In genomic region chr12:89846473-89846872, GRCh38 we compare ENCODE assay signal across 19 cellular contexts.
DNase-seq lines count a peak whose midpoint lies in the region; ATAC-seq and TF ChIP-seq lines count a peak whose summit lies in the region.
"Had no signal": no experiment of that assay in that cellular context is flagged by ENCODE, and none has a peak within 500 bp of the region (broad histone marks: within the 10 kb centered on the region; RNA-seq: fewer than 3 reads in every experiment).

No MANE protein-coding gene starts in this region.

- no peaks in the 10 kb centered on the region for H3K9me3 ChIP-seq in neural progenitor cell (ENCODE audit: low read depth)
- H3K9me3 ChIP-seq: Caco-2, HAP-1, SK-N-SH had no signal

- TF ChIP-seq CTCF in neural progenitor cell (IDR thresholded peaks at IDR 0.05) = no peak

- H3K27ac Mint-ChIP-seq in neural progenitor cell = no peak overlapping the region
- H3K27ac Mint-ChIP-seq: CD4-positive, alpha-beta T cell; T-helper 1 cell treated with Interleukin-12 subunit alpha and Interleukin-12 subunit beta and Interleukin-4 antibody, amounts not matched to agents 30 μg/mL and 1 μg/mL, for 36 hours had no signal

- H3K4me3 ChIP-seq in neural progenitor cell = no peak overlapping the region
- H3K4me3 ChIP-seq: GM23248, HAP-1 had no signal

- no peaks in the 10 kb centered on the region for H4K20me1 ChIP-seq in neural progenitor cell (ENCODE audit: low read depth)

- no peak for ATAC-seq in activated T-cell treated with anti-CD3 and anti-CD28 coated beads, Interleukin-2, amount 50 U/mL, for 4 hours

- no peak overlapping the region for H3K4me3 Mint-ChIP-seq in neural progenitor cell
- no peak overlapping the region for H3K4me3 Mint-ChIP-seq in activated T-cell treated with anti-CD3 and anti-CD28 coated beads, Interleukin-2, amount 50 U/mL, for 4 hours
- H3K4me3 Mint-ChIP-seq: CD4-positive, alpha-beta T cell; T-helper 1 cell treated with Interleukin-12 subunit alpha and Interleukin-12 subunit beta and Interleukin-4 antibody, amounts not matched to agents 30 μg/mL and 1 μg/mL, for 36 hours had no signal

- H3K27me3 Mint-ChIP-seq in neural progenitor cell (ENCODE audit: insufficient read depth, low read depth) = peaks cover 3% of the 10 kb centered on the region
- H3K27me3 Mint-ChIP-seq in activated T-cell treated with anti-CD3 and anti-CD28 coated beads, Interleukin-2, amount 50 U/mL, for 4 hours (ENCODE audit: low read depth) = no peaks in the 10 kb centered on the region
- H3K27me3 Mint-ChIP-seq: CD4-positive, alpha-beta T cell had no signal

- no peaks in the 10 kb centered on the region for H3K27me3 ChIP-seq in neural progenitor cell

- H3K9ac ChIP-seq in neural progenitor cell = no peak overlapping the region
- H3K9ac ChIP-seq: GM23248, SK-N-SH had no signal

- no peaks in the 10 kb centered on the region for H3K79me2 ChIP-seq in neural progenitor cell (ENCODE audit: low read depth)

- no peaks in the 10 kb centered on the region for H3K36me3 ChIP-seq in neural progenitor cell
- H3K36me3 ChIP-seq: HAP-1 had no signal

- peak overlapping the region; percentile 32 for H2AFZ ChIP-seq in neural progenitor cell (replicated peaks)
- H2AFZ ChIP-seq: GM23248 had no signal

- H3K9me3 Mint-ChIP-seq in neural progenitor cell = no peaks in the 10 kb centered on the region
- H3K9me3 Mint-ChIP-seq in activated T-cell treated with anti-CD3 and anti-CD28 coated beads, Interleukin-2, amount 50 U/mL, for 4 hours = no peaks in the 10 kb centered on the region
- H3K9me3 Mint-ChIP-seq: CD4-positive, alpha-beta T cell; T-helper 1 cell treated with Interleukin-12 subunit alpha and Interleukin-12 subunit beta and Interleukin-4 antibody, amounts not matched to agents 30 μg/mL and 1 μg/mL, for 36 hours had no signal

- H3K27ac ChIP-seq in neural progenitor cell = no peak overlapping the region
- H3K27ac ChIP-seq: GM23248 had no signal

- DNase-seq in CD1c-positive myeloid dendritic cell (ENCODE audit: extremely low spot score) (peak; percentile 82), Kasumi-1 (lab: John Stamatoyannopoulos, UW) (peak; percentile 38 to 50), OCI-M1 (lab: John Stamatoyannopoulos, UW) (peak; percentile 25), neural progenitor cell (ENCODE audit: low spot score) (no peak), kidney glomerular epithelial cell (lab: John Stamatoyannopoulos, UW) (no peak), HuH-7 (ENCODE audit: low spot score) (no peak)
- DNase-seq in activated T-cell treated with anti-CD3 and anti-CD28 coated beads, Interleukin-2, amount 50 U/mL, for 4 hours = no peak
- DNase-seq: Caco-2; CD4-positive, alpha-beta T cell; GDM1; GM23248; NCI-H1436; NCI-H2029; NCI-H345; NCI-H524 treated with DMSO at 0.1 percent for 48 hours; Right ventricle myocardium superior; SK-N-SH had no signal

- H3K36me3 Mint-ChIP-seq in neural progenitor cell = no peaks in the 10 kb centered on the region
- H3K36me3 Mint-ChIP-seq in activated T-cell treated with anti-CD3 and anti-CD28 coated beads, Interleukin-2, amount 50 U/mL, for 4 hours (ENCODE audit: insufficient read depth) = no peaks in the 10 kb centered on the region

- H3K4me1 ChIP-seq in neural progenitor cell = peaks cover 5% of the 10 kb centered on the region
- H3K4me1 ChIP-seq: Caco-2, HAP-1 had no signal

- H3K4me1 Mint-ChIP-seq in neural progenitor cell = no peaks in the 10 kb centered on the region
- H3K4me1 Mint-ChIP-seq in activated T-cell treated with anti-CD3 and anti-CD28 coated beads, Interleukin-2, amount 50 U/mL, for 4 hours (ENCODE audit: low read depth) = peaks cover 3% of the 10 kb centered on the region

- no peaks in the 10 kb centered on the region for H3F3A ChIP-seq in neural progenitor cell (ENCODE audit: low read depth)

- no peak overlapping the region for H3K4me2 ChIP-seq in neural progenitor cell
- H3K4me2 ChIP-seq: SK-N-SH had no signal

Comparison
In these comparisons a context has a peak if more than half of its experiments do, and no peak if none do; other contexts are left out.
1. DNase-seq: peak in CD1c-positive myeloid dendritic cell (single experiment), Kasumi-1 (2 of 2) and OCI-M1 (single experiment); none in neural progenitor cell (single experiment), kidney glomerular epithelial cell (single experiment), activated T-cell treated with anti-CD3 and anti-CD28 coated beads, Interleukin-2, amount 50 U/mL, for 4 hours (single experiment) and HuH-7 (single experiment).